Comparison of ENCODE assay signal across 8 cellular contexts in genomic region chr12:2890388-2891239, GRCh38. TPM values are rescaled to one million over a fixed set of nuclear protein-coding genes. Genes with fewer than 3 reads are reported as not detected.
A peak's percentile ranks its signal among the peaks of the same experiment; 100 is the strongest.
DNase-seq lines count a peak whose midpoint lies in the region; ATAC-seq and TF ChIP-seq lines count a peak whose summit lies in the region.

A gene with protein sequence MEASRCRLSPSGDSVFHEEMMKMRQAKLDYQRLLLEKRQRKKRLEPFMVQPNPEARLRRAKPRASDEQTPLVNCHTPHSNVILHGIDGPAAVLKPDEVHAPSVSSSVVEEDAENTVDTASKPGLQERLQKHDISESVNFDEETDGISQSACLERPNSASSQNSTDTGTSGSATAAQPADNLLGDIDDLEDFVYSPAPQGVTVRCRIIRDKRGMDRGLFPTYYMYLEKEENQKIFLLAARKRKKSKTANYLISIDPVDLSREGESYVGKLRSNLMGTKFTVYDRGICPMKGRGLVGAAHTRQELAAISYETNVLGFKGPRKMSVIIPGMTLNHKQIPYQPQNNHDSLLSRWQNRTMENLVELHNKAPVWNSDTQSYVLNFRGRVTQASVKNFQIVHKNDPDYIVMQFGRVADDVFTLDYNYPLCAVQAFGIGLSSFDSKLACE (plus strand): TSS chr12:2890891. CDS start chr12:2890948, 57 bp downstream.

- H3K36me3 Mint-ChIP-seq in activated T-cell treated with anti-CD3 and anti-CD28 coated beads, Interleukin-2, amount 50 U/mL, for 24 hours (ENCODE audit: low read depth) = peaks cover 45% of the 10 kb centered on the region

- H3K9me3 ChIP-seq in IMR-90 (ENCODE audit: control insufficient read depth, insufficient read depth, low read length) (no peaks in the 10 kb centered on the region), mucosa of rectum (ENCODE audit: control insufficient read depth in 2 of 2, low read length in 2 of 2) (no peaks in the 10 kb centered on the region)

- H3K36me3 ChIP-seq in IMR-90 (ENCODE audit: control insufficient read depth, insufficient read depth, low read length) = peaks cover 5% of the 10 kb centered on the region
- H3K36me3 ChIP-seq in mucosa of rectum (ENCODE audit: control insufficient read depth in 2 of 2, insufficient read depth in 2 of 2, low read length in 2 of 2) = peaks cover 5 to 8% of the 10 kb centered on the region in 2 donors

- H3K4me2 ChIP-seq in IMR-90 (ENCODE audit: low read depth, low read length) = peak within 1 kb of the TSS; percentile 79

- H3K27me3 Mint-ChIP-seq in activated T-cell treated with anti-CD3 and anti-CD28 coated beads, Interleukin-2, amount 50 U/mL, for 24 hours = no peaks in the 10 kb centered on the region

- 0% methylated on average over 48 of the region's 83 CpGs; no CpG with 5 or more reads in 1 of the 2 experiments for WGBS in IMR-90 (ENCODE audit: extremely low coverage in 2 of 2, insufficient read length in 1 of 2), 2 experiments

- POLR2A ChIA-PET in IMR-90 (lab: Charles Lee; ENCODE audit: unreplicated experiment) = interaction anchor here (0.6 to 1.4 kb wide), 5 partner anchors 12 to 998 kb away, joined by 3 read pairs; partner anchors contain the start of genes FOXM1 and RHNO1

- H4K20me1 ChIP-seq in IMR-90 (ENCODE audit: insufficient read depth, low read length) = peaks cover 10% of the 10 kb centered on the region; the same call in 1 of the 2 replicates

- intact Hi-C loops in IMR-90 (cut with micrococcal nuclease) = no loop called here

- peak within 1 kb of the TSS; percentile 52; the same call in 1 of the 2 replicates for H2BK120ac ChIP-seq in IMR-90 (ENCODE audit: low read depth, low read length)

- H2AFZ ChIP-seq in IMR-90 (replicated peaks; ENCODE audit: low read length, poor library complexity) = peak within 1 kb of the TSS; percentile 97

- peak; percentile 91 for TF ChIP-seq POLR2A in IMR-90 (IDR thresholded peaks at IDR 0.05; ENCODE audit: low read depth, low read length)
- peak; percentile 80 for TF ChIP-seq POLR2A in erythroblast (IDR thresholded peaks at IDR 0.05; ENCODE audit: low read length)

- H4K8ac ChIP-seq in IMR-90 (ENCODE audit: low read depth in 2 of 2, low read length in 2 of 2) = peak within 1 kb of the TSS; percentile 79 to 97

- H3K56ac ChIP-seq in IMR-90 (ENCODE audit: extremely low read depth, insufficient read depth, low read length) = peak within 1 kb of the TSS; percentile 85; the same call in 1 of the 2 replicates

- peak within 1 kb of the TSS; percentile 87 for H2AK5ac ChIP-seq in IMR-90 (ENCODE audit: low read depth, low read length)

- no peak for TF ChIP-seq RAD21 in IMR-90 (IDR thresholded peaks at IDR 0.05; ENCODE audit: low read length)

- H3K79me1 ChIP-seq in IMR-90 (ENCODE audit: low read depth in 1 of 2, low read length in 2 of 2) = peaks cover 3 to 39% of the 10 kb centered on the region in 2 experiments; a peak in 2 of 4 replicates

- peak; percentile 18; the same call in 1 of the 2 replicates for TF ChIP-seq CTCF in IMR-90 (conservative IDR thresholded peaks at IDR 0.05; ENCODE audit: low read depth, low read length)

- peak within 1 kb of the TSS; percentile 10; the same call in 1 of the 2 replicates for H3K18ac ChIP-seq in IMR-90 (ENCODE audit: low read depth, low read length)

- peak within 1 kb of the TSS; percentile 83 for H3K23ac ChIP-seq in IMR-90 (ENCODE audit: low read depth, low read length)

- peak; percentile 97 for DNase-seq in DMS114 treated with DMSO at 0.1 percent for 48 hours (lab: John Stamatoyannopoulos, UW; ENCODE audit: unreplicated experiment)
- DNase-seq in IMR-90 = peak; percentile 96
- peak; percentile 98 for DNase-seq in OCI-M1 (lab: John Stamatoyannopoulos, UW)
- DNase-seq in activated T-cell treated with anti-CD3 and anti-CD28 coated beads, Interleukin-2, amount 50 U/mL, for 24 hours = peak; percentile 98
- DNase-seq in erythroblast (lab: John Stamatoyannopoulos, UW) = peak; percentile 98 to 99
- DNase-seq in stimulated activated CD8-positive, alpha-beta memory T cell treated with anti-CD3 and anti-CD28 coated beads, Interleukin-4, amount 100 ng/mL, for 48 hours = peak; percentile 98

- H3K27ac ChIP-seq in IMR-90 (ENCODE audit: insufficient read depth, low read length) (peak within 1 kb of the TSS; percentile 87), mucosa of rectum (ENCODE audit: low read depth in 2 of 2, low read length in 2 of 2) (peak within 1 kb of the TSS; percentile 83 to 86)

- H3K4me3 ChIP-seq in IMR-90 (ENCODE audit: insufficient read depth, low read depth, low read length) (peak within 1 kb of the TSS; percentile 78), mucosa of rectum (ENCODE audit: low read length in 2 of 2) (peak within 1 kb of the TSS; percentile 86 to 99)

- peaks cover 38% of the 10 kb centered on the region for H3K4me1 Mint-ChIP-seq in activated T-cell treated with anti-CD3 and anti-CD28 coated beads, Interleukin-2, amount 50 U/mL, for 24 hours (ENCODE audit: low read depth)

- dilution Hi-C loops in IMR-90 (cut with HindIII; ENCODE audit: low sequenced_read_pairs, unreplicated experiment) = no loop called here

- H3K4ac ChIP-seq in IMR-90 (ENCODE audit: low read depth, low read length) = peak within 1 kb of the TSS; percentile 95

- H3K27me3 ChIP-seq in IMR-90 (ENCODE audit: control insufficient read depth, insufficient read depth, low read length) (no peaks in the 10 kb centered on the region), mucosa of rectum (ENCODE audit: control insufficient read depth in 2 of 2, insufficient read depth in 2 of 2, low read length in 2 of 2) (no peaks in the 10 kb centered on the region)

- peak within 1 kb of the TSS; percentile 77 for H2BK5ac ChIP-seq in IMR-90 (ENCODE audit: low read depth, low read length, poor library complexity, severe bottlenecking)

- H3K9ac ChIP-seq in IMR-90 (ENCODE audit: low read depth, low read length) (peak within 1 kb of the TSS; percentile 82), mucosa of rectum (ENCODE audit: low read depth in 1 of 2, low read length in 2 of 2) (peak within 1 kb of the TSS; percentile 79 to 92)

- H3K4me1 ChIP-seq in IMR-90 (ENCODE audit: control insufficient read depth, insufficient read depth, low read length) = peaks cover 7% of the 10 kb centered on the region
- peaks cover 3 to 6% of the 10 kb centered on the region in 2 donors for H3K4me1 ChIP-seq in mucosa of rectum (ENCODE audit: control insufficient read depth in 2 of 2, insufficient read depth in 2 of 2, low read length in 2 of 2)

- in situ Hi-C loops in IMR-90 (cut with MboI; ENCODE audit: low sequenced_read_pairs) = no loop called here

- peak within 1 kb of the TSS; percentile 94 for H3K27ac Mint-ChIP-seq in activated T-cell treated with anti-CD3 and anti-CD28 coated beads, Interleukin-2, amount 50 U/mL, for 24 hours

- peak within 1 kb of the TSS; percentile 79 for H3K14ac ChIP-seq in IMR-90 (replicated peaks; ENCODE audit: low read depth, low read length)

- peak within 1 kb of the TSS; percentile 91 for H3K4me3 Mint-ChIP-seq in activated T-cell treated with anti-CD3 and anti-CD28 coated beads, Interleukin-2, amount 50 U/mL, for 24 hours

- H3K9me1 ChIP-seq in IMR-90 (ENCODE audit: insufficient read depth, low read length) = peaks cover 10% of the 10 kb centered on the region

- CTCF ChIA-PET in IMR-90 (lab: Yijun Ruan, JAX) = interaction anchor here (1.0 kb wide), 1 partner anchor 37 kb away, joined by 5 read pairs; no protein-coding TSS in a partner anchor

- H4K5ac ChIP-seq in IMR-90 (ENCODE audit: low read depth, low read length) = peak within 1 kb of the TSS; percentile 72

- H2BK15ac ChIP-seq in IMR-90 (ENCODE audit: low read depth, low read length) = peak within 1 kb of the TSS; percentile 39; the same call in 1 of the 3 replicates

- H2BK20ac ChIP-seq in IMR-90 (ENCODE audit: low read depth, low read length) = no peak within 1 kb of the TSS

- peak within 1 kb of the TSS; percentile 92 for H2AK9ac ChIP-seq in IMR-90 (replicated peaks; ENCODE audit: low read depth, low read length, poor library complexity)

- no TSS peak for BruUV-seq in IMR-90 (replicated peaks; lab: Mats Ljungman, UMichigan)

- H3K9me3 Mint-ChIP-seq in activated T-cell treated with anti-CD3 and anti-CD28 coated beads, Interleukin-2, amount 50 U/mL, for 24 hours = no peaks in the 10 kb centered on the region

- ATAC-seq in GM21528 (IDR thresholded peaks at IDR 0.05; ENCODE audit: low FRiP score, unreplicated experiment) = peak; percentile 97
- ATAC-seq in IMR-90 (ENCODE audit: low read depth) = peak; percentile 93

- peak within 1 kb of the TSS; percentile 79 for H4K91ac ChIP-seq in IMR-90 (ENCODE audit: insufficient read depth, low read depth, low read length)

TF ChIP-seq in IMR-90, 13 proteins besides CTCF, POLR2A, EP300 and RAD21 (continues in another document):
- TF ChIP-seq USF2 (IDR thresholded peaks at IDR 0.05; ENCODE audit: low read depth, low read length) (peak; percentile 45), MXI1 (IDR thresholded peaks at IDR 0.05; ENCODE audit: borderline replicate concordance, low read depth, low read length) (peak; percentile 75; the same call in 1 of the 2 replicates), FOS (IDR thresholded peaks at IDR 0.05; ENCODE audit: low read depth, low read length) (peak; percentile 43; the same call in 1 of the 2 replicates), CHD1 (IDR thresholded peaks at IDR 0.05; ENCODE audit: low read depth, low read length) (no peak), MAFK (IDR thresholded peaks at IDR 0.05; ENCODE audit: low read depth, low read length) (no peak), ELK1 (IDR thresholded peaks at IDR 0.05; ENCODE audit: borderline replicate concordance, low read depth, low read length) (no peak), SMC3 (IDR thresholded peaks at IDR 0.05; ENCODE audit: low read depth, low read length) (no peak), RFX5 (IDR thresholded peaks at IDR 0.05; ENCODE audit: low read depth, low read length) (peak; percentile 54; the same call in 1 of the 2 replicates)

RNA-seq across cellular contexts. Expression of the gene that starts here (rescaled TPM):
- total RNA-seq in IMR-90 (2012; rRNA removed) = 31.1 and 35.5 TPM in 2 replicates
- 35.0 and 35.2 TPM in 2 replicates for polyA plus RNA-seq in IMR-90 (2012; rRNA removed)
- polyA plus RNA-seq in IMR-90 (2012; cell fraction: cytosol; rRNA removed) = 25.2 and 25.3 TPM in 2 replicates
- 44.8 and 64.6 TPM in 2 replicates for polyA plus RNA-seq in IMR-90 (2012; cell fraction: nucleus; rRNA removed; ENCODE audit: low replicate concordance)

Comparison
In these comparisons a context has a peak if more than half of its experiments do, and no peak if none do; other contexts are left out.
1. Peak in every context shown above with its lines: DNase-seq, ATAC-seq, H3K4me3 ChIP-seq and H3K27ac ChIP-seq.